In the genomic region with DNA sequence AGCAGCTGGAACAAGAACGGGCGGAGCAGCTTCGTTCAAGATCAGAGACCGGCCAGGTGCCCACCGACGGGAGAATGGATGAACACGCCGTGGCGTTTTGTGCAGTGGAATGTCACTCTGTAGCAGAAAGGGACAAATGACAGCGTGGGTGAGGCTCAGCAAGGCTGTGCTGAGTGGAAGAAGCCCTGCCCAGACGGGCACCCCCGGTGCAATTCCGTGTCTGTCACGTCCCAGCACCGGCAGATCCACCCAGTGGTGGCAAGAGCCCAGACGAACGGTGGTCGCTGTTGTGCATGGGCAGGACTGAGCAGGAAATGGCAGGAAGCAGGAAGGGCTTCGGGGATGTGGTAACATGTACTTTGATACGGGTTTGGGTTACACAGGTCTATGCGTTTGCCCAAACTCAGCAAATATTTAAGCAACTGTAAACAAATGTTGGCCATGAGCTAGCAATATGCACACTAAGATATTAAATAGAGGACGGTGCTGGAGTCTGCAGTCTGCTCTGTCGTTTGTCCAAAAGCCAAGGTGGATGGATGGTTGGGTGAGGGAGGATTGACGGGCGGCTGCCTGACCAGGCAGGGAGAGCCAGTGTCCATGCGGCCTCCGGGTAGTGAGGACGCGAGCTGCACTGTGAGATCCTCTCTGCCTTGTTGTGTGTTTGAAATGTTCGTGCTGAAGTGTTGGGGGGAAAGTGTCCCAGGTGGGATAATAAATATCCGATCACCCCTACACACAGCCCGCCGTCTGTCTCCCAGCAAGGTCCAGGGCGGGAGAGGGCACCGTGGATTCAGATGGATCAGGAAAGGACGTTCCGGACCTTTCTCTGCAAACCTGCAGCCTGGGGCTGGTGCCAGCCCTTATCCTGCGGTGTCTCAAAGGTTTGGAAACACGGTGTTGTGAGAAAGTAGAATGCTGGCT, we compare ENCODE assay signal across 1 cellular context.
A peak's percentile ranks its signal among the peaks of the same experiment; 100 is the strongest.
TF ChIP-seq lines count a peak whose summit lies in the region.

No MANE protein-coding gene starts in this region.

TF ChIP-seq in HepG2, 621 proteins besides CTCF, POLR2A, EP300 and RAD21 (continued from another document and continues in another):
- TF ChIP-seq AKNA (CRISPR knock-in tag; IDR thresholded peaks at IDR 0.05; ENCODE audit: borderline replicate concordance) = no peak
- TF ChIP-seq, protein P1, sequence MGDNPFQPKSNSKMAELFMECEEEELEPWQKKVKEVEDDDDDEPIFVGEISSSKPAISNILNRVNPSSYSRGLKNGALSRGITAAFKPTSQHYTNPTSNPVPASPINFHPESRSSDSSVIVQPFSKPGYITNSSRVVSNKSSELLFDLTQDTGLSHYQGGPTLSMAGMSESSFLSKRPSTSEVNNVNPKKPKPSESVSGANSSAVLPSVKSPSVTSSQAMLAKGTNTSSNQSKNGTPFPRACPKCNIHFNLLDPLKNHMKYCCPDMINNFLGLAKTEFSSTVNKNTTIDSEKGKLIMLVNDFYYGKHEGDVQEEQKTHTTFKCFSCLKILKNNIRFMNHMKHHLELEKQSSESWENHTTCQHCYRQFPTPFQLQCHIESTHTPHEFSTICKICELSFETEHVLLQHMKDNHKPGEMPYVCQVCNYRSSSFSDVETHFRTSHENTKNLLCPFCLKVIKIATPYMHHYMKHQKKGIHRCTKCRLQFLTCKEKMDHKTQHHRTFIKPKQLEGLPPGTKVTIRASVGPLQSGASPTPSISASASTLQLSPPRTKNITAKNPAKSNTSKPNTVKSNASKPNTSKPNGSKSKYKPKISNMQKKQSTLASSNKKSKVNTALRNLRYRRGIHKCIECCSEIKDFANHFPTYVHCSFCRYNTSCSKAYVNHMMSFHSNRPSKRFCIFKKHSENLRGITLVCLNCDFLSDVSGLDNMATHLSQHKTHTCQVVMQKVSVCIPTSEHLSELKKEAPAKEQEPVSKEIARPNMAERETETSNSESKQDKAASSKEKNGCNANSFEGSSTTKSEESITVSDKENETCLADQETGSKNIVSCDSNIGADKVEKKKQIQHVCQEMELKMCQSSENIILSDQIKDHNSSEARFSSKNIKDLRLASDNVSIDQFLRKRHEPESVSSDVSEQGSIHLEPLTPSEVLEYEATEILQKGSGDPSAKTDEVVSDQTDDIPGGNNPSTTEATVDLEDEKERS (CRISPR knock-in tag; IDR thresholded peaks at IDR 0.05) = peak; percentile 96
- no peak for TF ChIP-seq SMARCE1 (IDR thresholded peaks at IDR 0.05; ENCODE audit: borderline replicate concordance)
- TF ChIP-seq, protein P2, sequence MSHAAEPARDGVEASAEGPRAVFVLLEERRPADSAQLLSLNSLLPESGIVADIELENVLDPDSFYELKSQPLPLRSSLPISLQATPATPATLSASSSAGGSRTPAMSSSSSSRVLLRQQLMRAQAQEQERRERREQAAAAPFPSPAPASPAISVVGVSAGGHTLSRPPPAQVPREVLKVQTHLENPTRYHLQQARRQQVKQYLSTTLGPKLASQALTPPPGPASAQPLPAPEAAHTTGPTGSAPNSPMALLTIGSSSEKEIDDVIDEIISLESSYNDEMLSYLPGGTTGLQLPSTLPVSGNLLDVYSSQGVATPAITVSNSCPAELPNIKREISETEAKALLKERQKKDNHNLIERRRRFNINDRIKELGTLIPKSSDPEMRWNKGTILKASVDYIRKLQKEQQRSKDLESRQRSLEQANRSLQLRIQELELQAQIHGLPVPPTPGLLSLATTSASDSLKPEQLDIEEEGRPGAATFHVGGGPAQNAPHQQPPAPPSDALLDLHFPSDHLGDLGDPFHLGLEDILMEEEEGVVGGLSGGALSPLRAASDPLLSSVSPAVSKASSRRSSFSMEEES (CRISPR knock-in tag; IDR thresholded peaks at IDR 0.05) = peak; percentile 61
- TF ChIP-seq CHCHD3 (CRISPR knock-in tag; IDR thresholded peaks at IDR 0.05) = no peak
- peak; percentile 36; the same call in 1 of the 2 replicates for TF ChIP-seq GABPA (IDR thresholded peaks at IDR 0.05; ENCODE audit: low read depth, low read length)
- peak; percentile 84 for TF ChIP-seq GABPA (CRISPR knock-in tag; IDR thresholded peaks at IDR 0.05; ENCODE audit: low read depth)
- peak; percentile 95 for TF ChIP-seq ZNF414 (CRISPR knock-in tag; IDR thresholded peaks at IDR 0.05)
- TF ChIP-seq ZNF136 (CRISPR knock-in tag; IDR thresholded peaks at IDR 0.05; ENCODE audit: low read depth) = 0 out of 2 replicates have a peak, but pooled peaks have one; percentile 51
- TF ChIP-seq ZNF510 (CRISPR knock-in tag; IDR thresholded peaks at IDR 0.05; ENCODE audit: low read depth) = no peak
- peak; percentile 81; the same call in 1 of the 2 replicates for TF ChIP-seq ZNF354B (CRISPR knock-in tag; IDR thresholded peaks at IDR 0.05)
- TF ChIP-seq SNAPC4 (CRISPR knock-in tag; IDR thresholded peaks at IDR 0.05) = no peak
- TF ChIP-seq NR2F6 (IDR thresholded peaks at IDR 0.05) = peak; percentile 78
- TF ChIP-seq NR2F6 (CRISPR knock-in tag; IDR thresholded peaks at IDR 0.05) = peak; percentile 85
- TF ChIP-seq ZNF274 (CRISPR knock-in tag; IDR thresholded peaks at IDR 0.05) = no peak
- no peak for TF ChIP-seq ZNF3 (CRISPR knock-in tag; IDR thresholded peaks at IDR 0.05)
- TF ChIP-seq PAWR (CRISPR knock-in tag; IDR thresholded peaks at IDR 0.05; ENCODE audit: borderline replicate concordance) = 0 out of 2 replicates have a peak, but pooled peaks have one; percentile 59
- peak; percentile 86 for TF ChIP-seq ZGPAT (CRISPR knock-in tag; IDR thresholded peaks at IDR 0.05)
- peak; percentile 67; the same call in 1 of the 2 replicates for TF ChIP-seq FOXK2 (IDR thresholded peaks at IDR 0.05)
- peak; percentile 51; the same call in 1 of the 2 replicates for TF ChIP-seq HNF1A (IDR thresholded peaks at IDR 0.05; ENCODE audit: low read depth)
- TF ChIP-seq HNF1A (CRISPR knock-in tag; IDR thresholded peaks at IDR 0.05; ENCODE audit: borderline replicate concordance) = peak; percentile 79; the same call in 1 of the 2 replicates
- TF ChIP-seq ZNF562 (CRISPR knock-in tag; IDR thresholded peaks at IDR 0.05; ENCODE audit: borderline replicate concordance) = no peak
- peak; percentile 89; the same call in 1 of the 2 replicates for TF ChIP-seq YEATS4 (CRISPR knock-in tag; IDR thresholded peaks at IDR 0.05; ENCODE audit: borderline replicate concordance)
